39 cellular contexts compared by ENCODE assay signal in the genomic region with DNA sequence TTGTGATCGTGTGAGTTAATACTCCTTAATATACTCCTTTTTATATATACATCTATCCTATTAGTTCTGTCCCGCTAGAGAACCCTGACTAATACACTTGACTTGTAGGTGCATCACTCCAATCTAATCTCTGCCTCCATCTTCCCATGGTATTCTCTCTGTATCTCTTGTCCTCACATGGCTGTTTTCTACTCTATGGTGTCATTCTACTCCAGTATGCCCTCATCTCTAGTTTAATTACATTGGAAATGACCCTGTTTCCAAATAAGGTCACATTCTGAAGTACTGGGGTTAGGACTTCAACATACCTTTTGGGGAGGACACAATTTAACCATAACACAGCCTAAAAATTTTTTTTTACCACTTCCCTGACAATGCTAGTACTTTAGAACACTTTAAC.
"Had no signal": no experiment of that assay in that cellular context is flagged by ENCODE, and none has a peak within 500 bp of the region (broad histone marks: within the 10 kb centered on the region; RNA-seq: fewer than 3 reads in every experiment).

No MANE protein-coding gene starts in this region.

- H3K36me3 ChIP-seq: adrenal gland, ascending aorta, brain microvascular endothelial cell, breast epithelium, cardiac muscle cell had no signal

- DNase-seq: activated effector memory CD4-positive, alpha-beta T cell treated with anti-CD3 and anti-CD28 coated beads, Interleukin-2, amount 50 U/mL, for 16 hours; activated effector memory CD4-positive, alpha-beta T cell treated with Interleukin-2 at 50 U/mL for 16 hours; activated gamma-delta T cell; activated gamma-delta T cell treated with Interleukin-2 at 50 U/mL for 16 hours; activated naive CD4-positive, alpha-beta T cell; activated naive CD4-positive, alpha-beta T cell treated with anti-CD3 and anti-CD28 coated beads for 36 hours; activated naive CD4-positive, alpha-beta T cell treated with anti-CD3 and anti-CD28 coated beads, Interleukin-2, amount 10 ng/mL, durations not matched to agents 7 days and 5 days; activated naive CD4-positive, alpha-beta T cell treated with anti-CD3 and anti-CD28 coated beads, Interleukin-2, amount 50 U/mL, for 16 hours; activated naive CD4-positive, alpha-beta T cell treated with Interleukin-2 at 50 U/mL for 16 hours; activated naive CD8-positive, alpha-beta T cell treated with anti-CD3 and anti-CD28 coated beads for 36 hours; activated naive CD8-positive, alpha-beta T cell treated with anti-CD3 and anti-CD28 coated beads, Interleukin-2, amount 10 ng/mL, durations not matched to agents 7 days and 5 days; activated naive CD8-positive, alpha-beta T cell treated with anti-CD3 and anti-CD28 coated beads, Interleukin-2, amount 50 U/mL, for 24 hours; activated T-cell treated with anti-CD3 and anti-CD28 coated beads, Interleukin-2, amount 50 U/mL, for 24 hours; activated T-cell treated with anti-CD3 and anti-CD28 coated beads, Interleukin-2, amount 50 U/mL, for 4 hours; activated T-cell treated with anti-CD3 and anti-CD28 coated beads, Interleukin-2, amount 50 U/mL, for 48 hours; activated T-cell treated with anti-CD3 and anti-CD28 coated beads, Interleukin-2, amount 50 U/mL, for 72 hours; adrenal gland; amniotic stem cell; amygdala; anterior cingulate cortex; aorta; body of pancreas; brain microvascular endothelial cell; caudate nucleus; central memory CD4-positive, alpha-beta T cell; cerebellar nuclear complex had no signal

- H3K27ac ChIP-seq: adrenal gland, ascending aorta, body of pancreas, brain microvascular endothelial cell, breast epithelium, cardiac muscle cell had no signal

- H3K4me3 ChIP-seq: adrenal gland, ascending aorta, body of pancreas, breast epithelium, cardiac muscle cell had no signal

- H3K4me3 Mint-ChIP-seq: activated naive CD4-positive, alpha-beta T cell treated with anti-CD3 and anti-CD28 coated beads for 36 hours; activated naive CD4-positive, alpha-beta T cell treated with anti-CD3 and anti-CD28 coated beads, Interleukin-2, amount 10 ng/mL, durations not matched to agents 7 days and 5 days; activated naive CD4-positive, alpha-beta T cell treated with anti-CD3 and anti-CD28 coated beads, Interleukin-2, amount 50 U/mL, for 24 hours; activated naive CD8-positive, alpha-beta T cell; activated naive CD8-positive, alpha-beta T cell treated with anti-CD3 and anti-CD28 coated beads for 36 hours; activated naive CD8-positive, alpha-beta T cell treated with anti-CD3 and anti-CD28 coated beads, Interleukin-2, amount 10 ng/mL, durations not matched to agents 7 days and 5 days; activated naive CD8-positive, alpha-beta T cell treated with anti-CD3 and anti-CD28 coated beads, Interleukin-2, amount 50 U/mL, for 24 hours; activated T-cell treated with anti-CD3 and anti-CD28 coated beads, Interleukin-2, amount 50 U/mL, for 24 hours; activated T-cell treated with anti-CD3 and anti-CD28 coated beads, Interleukin-2, amount 50 U/mL, for 4 hours; activated T-cell treated with anti-CD3 and anti-CD28 coated beads, Interleukin-2, amount 50 U/mL, for 72 hours; activated T-helper 1 cell treated with anti-CD3 and anti-CD28 coated beads, Interleukin-12 subunit alpha, Interleukin-12 subunit beta, Interleukin-2, Interleukin-4 antibody, amounts not matched to agents 30 ng/mL and 10 ng/mL and 1 ng/mL, durations not matched to agents 14 hours and 24 hours and 36 hours; activated T-helper 17 cell treated with anti-CD3 and anti-CD28 coated beads, Interleukin-2, amount 50 U/mL, for 72 hours; brain; central memory CD8-positive, alpha-beta T cell had no signal

- FAIRE-seq: astrocyte, bronchial epithelial cell had no signal

- H3K9me3 ChIP-seq: adrenal gland, ascending aorta, body of pancreas, breast epithelium had no signal

- H3K36me3 Mint-ChIP-seq: activated naive CD4-positive, alpha-beta T cell treated with anti-CD3 and anti-CD28 coated beads, Interleukin-2, amount 10 ng/mL, durations not matched to agents 7 days and 5 days; activated naive CD4-positive, alpha-beta T cell treated with anti-CD3 and anti-CD28 coated beads, Interleukin-2, amount 50 U/mL, for 24 hours; activated naive CD4-positive, alpha-beta T cell treated with anti-CD3 and anti-CD28 coated beads, Interleukin-2, amount 50 U/mL, for 72 hours; activated naive CD8-positive, alpha-beta T cell; activated naive CD8-positive, alpha-beta T cell treated with anti-CD3 and anti-CD28 coated beads for 36 hours; activated naive CD8-positive, alpha-beta T cell treated with anti-CD3 and anti-CD28 coated beads, Interleukin-2, amount 10 ng/mL, durations not matched to agents 7 days and 5 days; brain had no signal

- H3K4me1 ChIP-seq: adrenal gland, ascending aorta, body of pancreas, breast epithelium had no signal

- H3K27ac Mint-ChIP-seq: activated naive CD4-positive, alpha-beta T cell treated with anti-CD3 and anti-CD28 coated beads for 36 hours; activated naive CD4-positive, alpha-beta T cell treated with anti-CD3 and anti-CD28 coated beads, Interleukin-2, amount 10 ng/mL, durations not matched to agents 7 days and 5 days; activated naive CD4-positive, alpha-beta T cell treated with anti-CD3 and anti-CD28 coated beads, Interleukin-2, amount 50 U/mL, for 24 hours; activated naive CD4-positive, alpha-beta T cell treated with anti-CD3 and anti-CD28 coated beads, Interleukin-2, amount 50 U/mL, for 72 hours; activated naive CD8-positive, alpha-beta T cell; activated naive CD8-positive, alpha-beta T cell treated with anti-CD3 and anti-CD28 coated beads for 36 hours; activated naive CD8-positive, alpha-beta T cell treated with anti-CD3 and anti-CD28 coated beads, Interleukin-2, amount 10 ng/mL, durations not matched to agents 7 days and 5 days; activated naive CD8-positive, alpha-beta T cell treated with anti-CD3 and anti-CD28 coated beads, Interleukin-2, amount 50 U/mL, for 24 hours; activated T-cell treated with anti-CD3 and anti-CD28 coated beads, Interleukin-2, amount 50 U/mL, for 24 hours; activated T-cell treated with anti-CD3 and anti-CD28 coated beads, Interleukin-2, amount 50 U/mL, for 72 hours; activated T-helper 1 cell treated with anti-CD3 and anti-CD28 coated beads, Interleukin-12 subunit alpha, Interleukin-12 subunit beta, Interleukin-2, Interleukin-4 antibody, amounts not matched to agents 30 ng/mL and 10 ng/mL and 1 ng/mL, durations not matched to agents 14 hours and 24 hours and 36 hours; activated T-helper 17 cell treated with anti-CD3 and anti-CD28 coated beads, Interleukin-2, amount 50 U/mL, for 72 hours; activated T-helper 2 cell treated with anti-CD3 and anti-CD28 coated beads, Interferon-gamma antibody, Interleukin-2, Interleukin-4, amounts not matched to agents 10 μg/mL and 5 μg/mL and 100 μg/mL, durations not matched to agents 14 hours and 24 hours and 36 hours; brain had no signal

- H3K9me3 Mint-ChIP-seq: activated naive CD4-positive, alpha-beta T cell treated with anti-CD3 and anti-CD28 coated beads for 36 hours; activated naive CD4-positive, alpha-beta T cell treated with anti-CD3 and anti-CD28 coated beads, Interleukin-2, amount 10 ng/mL, durations not matched to agents 7 days and 5 days; activated naive CD4-positive, alpha-beta T cell treated with anti-CD3 and anti-CD28 coated beads, Interleukin-2, amount 50 U/mL, for 24 hours; activated naive CD4-positive, alpha-beta T cell treated with anti-CD3 and anti-CD28 coated beads, Interleukin-2, amount 50 U/mL, for 72 hours; activated naive CD8-positive, alpha-beta T cell treated with anti-CD3 and anti-CD28 coated beads for 36 hours; activated naive CD8-positive, alpha-beta T cell treated with anti-CD3 and anti-CD28 coated beads, Interleukin-2, amount 10 ng/mL, durations not matched to agents 7 days and 5 days; activated naive CD8-positive, alpha-beta T cell treated with anti-CD3 and anti-CD28 coated beads, Interleukin-2, amount 50 U/mL, for 24 hours; activated T-cell treated with anti-CD3 and anti-CD28 coated beads, Interleukin-2, amount 50 U/mL, for 24 hours; activated T-cell treated with anti-CD3 and anti-CD28 coated beads, Interleukin-2, amount 50 U/mL, for 4 hours; activated T-cell treated with anti-CD3 and anti-CD28 coated beads, Interleukin-2, amount 50 U/mL, for 72 hours; activated T-helper 1 cell treated with anti-CD3 and anti-CD28 coated beads, Interleukin-12 subunit alpha, Interleukin-12 subunit beta, Interleukin-2, Interleukin-4 antibody, amounts not matched to agents 30 ng/mL and 10 ng/mL and 1 ng/mL, durations not matched to agents 14 hours and 24 hours and 36 hours; activated T-helper 17 cell treated with anti-CD3 and anti-CD28 coated beads, Interleukin-2, amount 50 U/mL, for 72 hours; activated T-helper 2 cell treated with anti-CD3 and anti-CD28 coated beads, Interferon-gamma antibody, Interleukin-2, Interleukin-4, amounts not matched to agents 10 μg/mL and 5 μg/mL and 100 μg/mL, durations not matched to agents 14 hours and 24 hours and 36 hours; brain; central memory CD8-positive, alpha-beta T cell had no signal

- H3K27me3 ChIP-seq: adrenal gland, ascending aorta, body of pancreas, brain microvascular endothelial cell, breast epithelium, cardiac muscle cell had no signal

- H3K4me1 Mint-ChIP-seq: activated naive CD4-positive, alpha-beta T cell treated with anti-CD3 and anti-CD28 coated beads, Interleukin-2, amount 10 ng/mL, durations not matched to agents 7 days and 5 days; activated naive CD4-positive, alpha-beta T cell treated with anti-CD3 and anti-CD28 coated beads, Interleukin-2, amount 50 U/mL, for 24 hours; activated naive CD8-positive, alpha-beta T cell treated with anti-CD3 and anti-CD28 coated beads for 36 hours; activated naive CD8-positive, alpha-beta T cell treated with anti-CD3 and anti-CD28 coated beads, Interleukin-2, amount 10 ng/mL, durations not matched to agents 7 days and 5 days; activated naive CD8-positive, alpha-beta T cell treated with anti-CD3 and anti-CD28 coated beads, Interleukin-2, amount 50 U/mL, for 24 hours; activated T-helper 17 cell treated with anti-CD3 and anti-CD28 coated beads, Interleukin-2, amount 50 U/mL, for 72 hours; brain; central memory CD8-positive, alpha-beta T cell had no signal
